Comparison of ENCODE assay signal across 8 cellular contexts in the genomic region with DNA sequence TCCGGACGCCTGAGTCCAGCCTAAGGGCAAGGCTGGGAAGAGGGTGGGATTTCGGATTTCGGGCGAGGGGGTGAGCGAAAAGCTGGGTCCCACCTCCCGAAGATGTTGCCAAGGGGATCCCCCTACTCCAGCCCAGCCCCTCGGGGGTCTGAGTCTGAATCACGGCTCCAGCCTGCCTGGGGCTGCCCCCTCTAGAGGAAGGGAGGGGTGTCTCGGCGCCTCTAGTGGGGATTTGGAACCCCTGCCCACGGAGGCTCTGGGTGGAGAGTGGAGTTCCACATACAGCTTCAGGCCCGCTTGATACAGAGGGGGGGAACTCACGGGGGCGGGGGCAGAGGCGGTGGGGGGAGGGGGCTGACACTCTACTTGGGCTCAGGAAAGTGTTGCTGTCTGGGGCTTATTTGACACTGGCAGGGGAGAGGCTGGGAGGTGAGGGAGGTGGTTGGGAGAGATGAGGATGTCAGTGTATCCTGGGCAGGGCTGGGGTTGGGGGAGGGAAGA. TPM values are rescaled to one million over a fixed set of nuclear protein-coding genes. Genes with fewer than 3 reads are reported as not detected.
DNase-seq lines count a peak whose midpoint lies in the region; ATAC-seq and TF ChIP-seq lines count a peak whose summit lies in the region.

No MANE protein-coding gene starts in this region.

- H3K9me3 ChIP-seq in BLaER1 treated with 17β-estradiol and CSF1 and Interleukin-3, amounts not matched to agents 10 nM and 100 nM (replicated peaks in 1 of 11): no peaks in the 10 kb centered on the region
- H3K9me3 ChIP-seq in SJCRH30 (replicated peaks) (no peaks in the 10 kb centered on the region), osteoblast (ENCODE audit: low read depth, low read length) (no peaks in the 10 kb centered on the region)

- peaks cover 57% of the 10 kb centered on the region for H3K79me2 ChIP-seq in osteoblast (ENCODE audit: insufficient read depth, low read length)

- H3K9ac ChIP-seq in BLaER1 treated with 17β-estradiol and CSF1 and Interleukin-3, amounts not matched to agents 10 nM and 100 nM: peak overlapping the region; percentile 82 to 96 (median 89)

- H3K4me3 ChIP-seq in BLaER1 treated with 17β-estradiol and CSF1 and Interleukin-3, amounts not matched to agents 10 nM and 100 nM: peak overlapping the region; percentile 65 to 92 (median 84)
- H3K4me3 ChIP-seq in SJCRH30 (peak overlapping the region; percentile 97), osteoblast (ENCODE audit: insufficient read depth, low read length) (peak overlapping the region; percentile 91)

- DNase-seq in SJCRH30 (peak in 1 of 2 experiments; percentile 40), Right ventricle myocardium superior (no peak), osteoblast (ENCODE audit: insufficient read length, low spot score, missing footprints) (peak; percentile 82), GM10248 (ENCODE audit: extremely low spot score) (no peak), NAMALWA (ENCODE audit: low spot score) (no peak)
- DNase-seq in activated T-cell treated with anti-CD3 and anti-CD28 coated beads, Interleukin-2, amount 50 U/mL, for 48 hours: no peak

- H3K36me3 ChIP-seq in BLaER1 treated with 17β-estradiol and CSF1 and Interleukin-3, amounts not matched to agents 10 nM and 100 nM: no peaks in the 10 kb centered on the region
- H3K36me3 ChIP-seq in SJCRH30 (peaks cover 2% of the 10 kb centered on the region; the same call in 1 of the 2 replicates), osteoblast (ENCODE audit: insufficient read depth, low read length) (no peaks in the 10 kb centered on the region)

- ATAC-seq in Right ventricle myocardium superior (ENCODE audit: poor library complexity): peak; percentile 28
- ATAC-seq in GM18519 (IDR thresholded peaks at IDR 0.05; ENCODE audit: low FRiP score, unreplicated experiment): no peak

- CTCF ChIA-PET in GM10248 (lab: Yijun Ruan, JAX): interaction anchor here (0.8 to 2.0 kb wide), 2 partner anchors 10 to 42 kb away, joined by 3 to 6 read pairs; no protein-coding TSS in a partner anchor

- POLR2A ChIA-PET in GM10248 (lab: Yijun Ruan, JAX): no interaction called here

- peak overlapping the region; percentile 11 to 90 (median 87); a peak in 21 of 22 replicates for H3K27ac ChIP-seq in BLaER1 treated with 17β-estradiol and CSF1 and Interleukin-3, amounts not matched to agents 10 nM and 100 nM
- H3K27ac ChIP-seq in SJCRH30 (peak overlapping the region; percentile 87), osteoblast (ENCODE audit: low read depth, low read length) (peak overlapping the region; percentile 66)

- TF ChIP-seq CTCF in osteoblast (IDR thresholded peaks at IDR 0.05; ENCODE audit: extremely low read depth, low read depth, low read length) (peak; percentile 10), GM10248 (IDR thresholded peaks at IDR 0.05; ENCODE audit: control extremely low read depth, extremely low read depth, low read depth, missing control alignments) (no peak)

- no peaks in the 10 kb centered on the region for H3K27me3 ChIP-seq in BLaER1 treated with 17β-estradiol and CSF1 and Interleukin-3, amounts not matched to agents 10 nM and 100 nM
- no peaks in the 10 kb centered on the region for H3K27me3 ChIP-seq in SJCRH30
- no peaks in the 10 kb centered on the region for H3K27me3 ChIP-seq in osteoblast (ENCODE audit: insufficient read depth, low read length)

- H2AFZ ChIP-seq in osteoblast (ENCODE audit: low read length): peak overlapping the region; percentile 39

- intact Hi-C loops in Right ventricle myocardium superior (cut with DNase I): loop anchor here (5.0 kb wide), 1 partner anchor 43 kb away; no protein-coding TSS in a partner anchor

- peaks cover 14 to 35% (median 26%) of the 10 kb centered on the region in 10 experiments for H3K4me1 ChIP-seq in BLaER1 treated with 17β-estradiol and CSF1 and Interleukin-3, amounts not matched to agents 10 nM and 100 nM
- H3K4me1 ChIP-seq in SJCRH30 (peaks cover 8% of the 10 kb centered on the region), osteoblast (ENCODE audit: insufficient read depth, low read length) (peaks cover 31% of the 10 kb centered on the region)

- peak overlapping the region; percentile 84 to 94 (median 90) for H3K4me2 ChIP-seq in BLaER1 treated with 17β-estradiol and CSF1 and Interleukin-3, amounts not matched to agents 10 nM and 100 nM
- peak overlapping the region; percentile 80 for H3K4me2 ChIP-seq in osteoblast (ENCODE audit: insufficient read depth, low read length)

- H4K20me1 ChIP-seq in BLaER1 treated with 17β-estradiol and CSF1 and Interleukin-3, amounts not matched to agents 10 nM and 100 nM: peaks cover 7 to 45% (median 31%) of the 10 kb centered on the region in 11 experiments; a peak in 19 of 22 replicates
- H4K20me1 ChIP-seq in osteoblast (ENCODE audit: insufficient read depth, low read length): peaks cover 41% of the 10 kb centered on the region

RNA-seq across cellular contexts. Expression of a gene that starts 0.7 kb away (rescaled TPM):
- 26.3 and 26.4 TPM in 2 replicates for total RNA-seq in SJCRH30 (2014; rRNA removed; shearing (Covaris generic))
- total RNA-seq in Right ventricle myocardium superior (9.5 TPM), osteoblast (171 and 174 TPM in 2 replicates)
